In the genomic region with DNA sequence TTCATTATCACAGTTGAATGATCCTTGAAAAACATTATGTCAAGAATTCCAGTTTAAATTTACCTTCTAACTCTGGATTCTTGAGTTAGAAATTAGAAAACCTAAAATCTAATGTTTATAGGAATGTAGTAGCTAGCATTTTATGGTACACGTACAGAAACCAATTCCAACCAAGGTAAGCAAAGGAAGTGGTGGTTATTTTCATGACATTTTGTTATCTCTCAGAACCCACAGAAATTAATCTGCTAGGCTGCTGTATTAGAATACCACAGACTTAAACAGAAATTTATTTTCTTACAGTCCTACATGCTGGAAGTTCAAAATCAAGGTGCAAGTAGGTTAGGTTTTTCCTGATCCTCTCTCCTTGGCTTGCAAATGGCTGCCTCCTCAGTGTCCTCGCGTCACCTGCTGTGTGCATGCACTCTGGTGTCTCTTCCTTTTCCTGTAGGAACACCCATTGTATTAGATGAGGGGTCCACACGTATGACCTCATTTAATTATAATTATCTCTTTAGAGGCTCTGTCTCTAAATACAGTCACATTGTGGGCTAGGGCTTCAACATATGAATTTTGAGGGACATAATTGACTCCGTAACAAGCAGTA, we compare ENCODE assay signal across 17 cellular contexts. TPM values are rescaled to one million over a fixed set of nuclear protein-coding genes. Genes with fewer than 3 reads are reported as not detected.
A peak's percentile ranks its signal among the peaks of the same experiment; 100 is the strongest.
DNase-seq lines count a peak whose midpoint lies in the region; ATAC-seq and TF ChIP-seq lines count a peak whose summit lies in the region.
"Had no signal": no experiment of that assay in that cellular context is flagged by ENCODE, and none has a peak within 500 bp of the region (broad histone marks: within the 10 kb centered on the region; RNA-seq: fewer than 3 reads in every experiment).

No MANE protein-coding gene starts in this region.

- POLR2A ChIA-PET in naive thymus-derived CD4-positive, alpha-beta T cell (lab: Charles Lee), result interaction anchor here (1.9 kb wide), 1 partner anchor 9 kb away, joined by 12 read pairs; a partner anchor contains a TSS

- H3K9me3 ChIP-seq in left ventricle myocardium inferior (replicated peaks), result no peaks in the 10 kb centered on the region
- no peaks in the 10 kb centered on the region for H3K9me3 ChIP-seq in naive thymus-derived CD4-positive, alpha-beta T cell (ENCODE audit: control insufficient read depth in 2 of 3, low read length in 3 of 3)
- H3K9me3 ChIP-seq: gastrocnemius medialis, mucosa of descending colon, Peyer's patch, SK-N-SH had no signal

- H3K4me3 ChIP-seq in left ventricle myocardium inferior, result no peak overlapping the region
- H3K4me3 ChIP-seq in naive thymus-derived CD4-positive, alpha-beta T cell (ENCODE audit: low read length), result no peak overlapping the region
- H3K4me3 ChIP-seq: gastrocnemius medialis, mucosa of descending colon, Peyer's patch had no signal

- peak overlapping the region; percentile 40 for H3K4me3 Mint-ChIP-seq in activated T-helper 1 cell treated with anti-CD3 and anti-CD28 coated beads, Interleukin-12 subunit alpha, Interleukin-12 subunit beta, Interleukin-2, Interleukin-4 antibody, amounts not matched to agents 30 ng/mL and 10 ng/mL and 1 ng/mL, durations not matched to agents 14 hours and 24 hours and 36 hours
- peak overlapping the region in 7 of 10 donors; percentile 18 to 61 (median 43) for H3K4me3 Mint-ChIP-seq in naive thymus-derived CD4-positive, alpha-beta T cell
- H3K4me3 Mint-ChIP-seq: dendritic cell treated with granulocyte-macrophage colony-stimulating factor and Interleukin-4, amounts not matched to agents 40 ng/mL and 50 ng/mL, for 4 days had no signal

- no peak for DNase-seq in left ventricle myocardium inferior
- no peak for DNase-seq in left cardiac atrium
- DNase-seq in activated T-helper 1 cell treated with anti-CD3 and anti-CD28 coated beads, Interleukin-12 subunit alpha, Interleukin-12 subunit beta, Interleukin-2, Interleukin-4 antibody, amounts not matched to agents 30 ng/mL and 10 ng/mL and 1 ng/mL, durations not matched to agents 14 hours and 24 hours and 36 hours (ENCODE audit: low spot score), result no peak
- DNase-seq in naive thymus-derived CD4-positive, alpha-beta T cell, result peak in 3 of 9 donors; percentile 23 to 45 (median 26)
- DNase-seq in epidermal melanocyte (ENCODE audit: insufficient read length, low spot score), result no peak
- no peak for DNase-seq in RKO (ENCODE audit: low spot score)
- DNase-seq: activated CD4-positive, alpha-beta T cell treated with anti-CD3 and anti-CD28 coated beads for 48 hours; erythroblast; gastrocnemius medialis; mucosa of descending colon; NCI-H1436 treated with DMSO at 0.1 percent for 48 hours; NCI-H748 treated with DMSO at 0.1 percent for 48 hours; Peyer's patch; right cardiac atrium; SK-N-SH had no signal

- peak overlapping the region; percentile 85 for H3K27ac Mint-ChIP-seq in activated T-helper 1 cell treated with anti-CD3 and anti-CD28 coated beads, Interleukin-12 subunit alpha, Interleukin-12 subunit beta, Interleukin-2, Interleukin-4 antibody, amounts not matched to agents 30 ng/mL and 10 ng/mL and 1 ng/mL, durations not matched to agents 14 hours and 24 hours and 36 hours
- H3K27ac Mint-ChIP-seq in naive thymus-derived CD4-positive, alpha-beta T cell, result peak overlapping the region; percentile 2 to 90 (median 73)
- H3K27ac Mint-ChIP-seq: dendritic cell treated with granulocyte-macrophage colony-stimulating factor and Interleukin-4, amounts not matched to agents 40 ng/mL and 50 ng/mL, for 4 days had no signal

- H3K27me3 Mint-ChIP-seq in activated T-helper 1 cell treated with anti-CD3 and anti-CD28 coated beads, Interleukin-12 subunit alpha, Interleukin-12 subunit beta, Interleukin-2, Interleukin-4 antibody, amounts not matched to agents 30 ng/mL and 10 ng/mL and 1 ng/mL, durations not matched to agents 14 hours and 24 hours and 36 hours (ENCODE audit: insufficient read depth), result no peaks in the 10 kb centered on the region
- no peaks in the 10 kb centered on the region for H3K27me3 Mint-ChIP-seq in naive thymus-derived CD4-positive, alpha-beta T cell
- H3K27me3 Mint-ChIP-seq: dendritic cell treated with granulocyte-macrophage colony-stimulating factor and Interleukin-4, amounts not matched to agents 40 ng/mL and 50 ng/mL, for 4 days had no signal

- peaks cover 73% of the 10 kb centered on the region for H3K4me1 Mint-ChIP-seq in activated T-helper 1 cell treated with anti-CD3 and anti-CD28 coated beads, Interleukin-12 subunit alpha, Interleukin-12 subunit beta, Interleukin-2, Interleukin-4 antibody, amounts not matched to agents 30 ng/mL and 10 ng/mL and 1 ng/mL, durations not matched to agents 14 hours and 24 hours and 36 hours (ENCODE audit: low read depth)
- H3K4me1 Mint-ChIP-seq in naive thymus-derived CD4-positive, alpha-beta T cell, result peaks cover 9 to 58% (median 21%) of the 10 kb centered on the region in 7 donors

- no peaks in the 10 kb centered on the region for H3K36me3 ChIP-seq in left ventricle myocardium inferior
- H3K36me3 ChIP-seq in naive thymus-derived CD4-positive, alpha-beta T cell (ENCODE audit: control insufficient read depth in 2 of 3, insufficient read depth in 3 of 3, low read length in 3 of 3), result no peaks in the 10 kb centered on the region
- H3K36me3 ChIP-seq: gastrocnemius medialis, Peyer's patch had no signal

- H3K27ac ChIP-seq in left ventricle myocardium inferior (replicated peaks), result peak overlapping the region; percentile 61
- H3K27ac ChIP-seq in naive thymus-derived CD4-positive, alpha-beta T cell (ENCODE audit: low read depth, low read length), result peak overlapping the region; percentile 40
- H3K27ac ChIP-seq: gastrocnemius medialis had no signal

- ATAC-seq in left cardiac atrium (no peak), GM21737 (IDR thresholded peaks at IDR 0.05; ENCODE audit: unreplicated experiment) (no peak)
- ATAC-seq in naive thymus-derived CD4-positive, alpha-beta T cell, result peak; percentile 49
- ATAC-seq: gastrocnemius medialis, mucosa of descending colon had no signal

- H3K27me3 ChIP-seq in left ventricle myocardium inferior (ENCODE audit: low read depth), result no peaks in the 10 kb centered on the region
- no peaks in the 10 kb centered on the region for H3K27me3 ChIP-seq in naive thymus-derived CD4-positive, alpha-beta T cell (ENCODE audit: control insufficient read depth in 2 of 2, insufficient read depth in 2 of 2, low read length in 2 of 2)
- H3K27me3 ChIP-seq: gastrocnemius medialis, Peyer's patch had no signal

- intact Hi-C loops in left ventricle myocardium inferior (cut with micrococcal nuclease) (no loop called here), left cardiac atrium (cut with DNase I) (loop anchor here in 1 of 2 donors (5.0 kb wide), 1 partner anchor 254 kb away; no protein-coding TSS in a partner anchor)
- intact Hi-C loops in activated T-helper 1 cell treated with anti-CD3 and anti-CD28 coated beads, Interleukin-12 subunit alpha, Interleukin-12 subunit beta, Interleukin-2, Interleukin-4 antibody, amounts not matched to agents 30 ng/mL and 10 ng/mL and 1 ng/mL, durations not matched to agents 14 hours and 24 hours and 36 hours (cut with micrococcal nuclease), result loop anchor here (1.0 kb wide), 1 partner anchor 9 kb away; a partner anchor contains a TSS
- intact Hi-C loops in naive thymus-derived CD4-positive, alpha-beta T cell (cut with micrococcal nuclease), result loop anchor here in 1 of 2 donors (1.0 kb wide), 1 partner anchor 8 kb away; no protein-coding TSS in a partner anchor

- peaks cover 29% of the 10 kb centered on the region for H3K4me1 ChIP-seq in left ventricle myocardium inferior
- peaks cover 4 to 18% of the 10 kb centered on the region in 2 donors for H3K4me1 ChIP-seq in naive thymus-derived CD4-positive, alpha-beta T cell (ENCODE audit: control insufficient read depth in 2 of 2, insufficient read depth in 2 of 2, low read length in 2 of 2)
- H3K4me1 ChIP-seq: Peyer's patch had no signal

- H3K9me3 Mint-ChIP-seq in activated T-helper 1 cell treated with anti-CD3 and anti-CD28 coated beads, Interleukin-12 subunit alpha, Interleukin-12 subunit beta, Interleukin-2, Interleukin-4 antibody, amounts not matched to agents 30 ng/mL and 10 ng/mL and 1 ng/mL, durations not matched to agents 14 hours and 24 hours and 36 hours, result peaks cover 3% of the 10 kb centered on the region
- H3K9me3 Mint-ChIP-seq in naive thymus-derived CD4-positive, alpha-beta T cell, result peaks cover 0 to 3% (median 0%) of the 10 kb centered on the region in 11 donors
- H3K9me3 Mint-ChIP-seq: dendritic cell treated with granulocyte-macrophage colony-stimulating factor and Interleukin-4, amounts not matched to agents 40 ng/mL and 50 ng/mL, for 4 days had no signal

- peaks cover 9% of the 10 kb centered on the region for H3K36me3 Mint-ChIP-seq in activated T-helper 1 cell treated with anti-CD3 and anti-CD28 coated beads, Interleukin-12 subunit alpha, Interleukin-12 subunit beta, Interleukin-2, Interleukin-4 antibody, amounts not matched to agents 30 ng/mL and 10 ng/mL and 1 ng/mL, durations not matched to agents 14 hours and 24 hours and 36 hours (ENCODE audit: low read depth)
- H3K36me3 Mint-ChIP-seq in naive thymus-derived CD4-positive, alpha-beta T cell, result peaks cover 0 to 16% (median 0%) of the 10 kb centered on the region in 5 donors

- no peak for TF ChIP-seq CTCF in left ventricle myocardium inferior (IDR thresholded peaks at IDR 0.05; ENCODE audit: borderline replicate concordance)

- CTCF ChIA-PET in naive thymus-derived CD4-positive, alpha-beta T cell (lab: Charles Lee), result interaction anchor here (0.6 to 1.2 kb wide), 2 partner anchors 8 to 26 kb away, joined by 3 to 4 read pairs; no protein-coding TSS in a partner anchor

RNA-seq across cellular contexts. Expression of a gene that starts 8.5 kb away (rescaled TPM):
- total RNA-seq in left ventricle myocardium inferior, result 21.7 TPM
- 10 to 100 TPM; 19.2 to 23.7 TPM for total RNA-seq in left cardiac atrium
- 42.3 and 44.8 TPM in 2 replicates for total RNA-seq in activated T-helper 1 cell treated with anti-CD3 and anti-CD28 coated beads, Interleukin-12 subunit alpha, Interleukin-12 subunit beta, Interleukin-2, Interleukin-4 antibody, amounts not matched to agents 30 ng/mL and 10 ng/mL and 1 ng/mL, durations not matched to agents 14 hours and 24 hours and 36 hours
- total RNA-seq in naive thymus-derived CD4-positive, alpha-beta T cell, result 10 to 100 TPM; 23.0 to 52.9 (median 40.1) TPM
- polyA plus RNA-seq in naive thymus-derived CD4-positive, alpha-beta T cell, result 10 to 100 TPM; 18.4 to 21.2 TPM
